ENCODE assay signal across 7 cellular contexts in genomic region chr6:163260111-163260895, GRCh38.
DNase-seq lines count a peak whose midpoint lies in the region; TF ChIP-seq lines count a peak whose summit lies in the region.

No MANE protein-coding gene starts in this region.

- no peaks in the 10 kb centered on the region for H3K27me3 ChIP-seq in layer of hippocampus (ENCODE audit: control insufficient read depth, insufficient read depth, low read length)

- DNase-seq in NCI-H1092 (lab: John Stamatoyannopoulos, UW) (peak; percentile 95), cardiac fibroblast (ENCODE audit: low read depth in 2 of 2) (peak; percentile 19 to 63), superior temporal gyrus (ENCODE audit: extremely low spot score) (peak; percentile 84), ureter (ENCODE audit: low spot score) (no peak), OCI-M1 (lab: John Stamatoyannopoulos, UW) (no peak), GF-D8 (lab: John Stamatoyannopoulos, UW) (no peak)

- no peak for TF ChIP-seq CTCF in cardiac fibroblast (IDR thresholded peaks at IDR 0.05; ENCODE audit: low read depth, low read length)

- peak overlapping the region; percentile 97 for H3K27ac ChIP-seq in layer of hippocampus (ENCODE audit: low read depth, low read length)

- H3K4me3 ChIP-seq in cardiac fibroblast (replicated peaks in 1 of 2; ENCODE audit: low read depth in 2 of 2, low read length in 2 of 2) = peak overlapping the region; percentile 16 to 21

Comparison
In these comparisons a context has a peak if more than half of its experiments do, and no peak if none do; other contexts are left out.
1. DNase-seq: peak in NCI-H1092 (single experiment), cardiac fibroblast (2 of 2) and superior temporal gyrus (single experiment); none in ureter (single experiment), OCI-M1 (single experiment) and GF-D8 (single experiment).